Comparison of ENCODE assay signal across 8 cellular contexts in genomic region chr12:68358532-68359485, GRCh38. TPM values are rescaled to one million over a fixed set of nuclear protein-coding genes. Genes with fewer than 3 reads are reported as not detected.
DNase-seq lines count a peak whose midpoint lies in the region; ATAC-seq and TF ChIP-seq lines count a peak whose summit lies in the region.

No MANE protein-coding gene starts in this region.

- peaks cover 5% of the 10 kb centered on the region for H3K4me1 Mint-ChIP-seq in progenitor cell of endocrine pancreas (ENCODE audit: low read depth)

- peak; percentile 81 for DNase-seq in EL
- peak; percentile 34 for DNase-seq in HPDE6-E6E7 (ENCODE audit: extremely low spot score)
- DNase-seq in RKO (ENCODE audit: low spot score): peak; percentile 86
- DNase-seq in activated naive CD4-positive, alpha-beta T cell treated with anti-CD3 and anti-CD28 coated beads, Interleukin-2, amount 50 U/mL, for 16 hours: peak; percentile 66
- DNase-seq in head of caudate nucleus: peak in 36 of 42 donors; percentile 6 to 80 (median 54)
- no peak for DNase-seq in progenitor cell of endocrine pancreas (ENCODE audit: low spot score, unreplicated experiment)
- DNase-seq in 8988T: no peak

- H3K9me3 Mint-ChIP-seq in progenitor cell of endocrine pancreas (ENCODE audit: low read depth): no peaks in the 10 kb centered on the region

- H3K27ac Mint-ChIP-seq in progenitor cell of endocrine pancreas: peak overlapping the region; percentile 57

- H3K27me3 Mint-ChIP-seq in progenitor cell of endocrine pancreas: no peaks in the 10 kb centered on the region

- intact Hi-C loops in head of caudate nucleus (cut with DNase I): no loop called here

- peak; percentile 76 for ATAC-seq in GM21390 (IDR thresholded peaks at IDR 0.05; ENCODE audit: unreplicated experiment)

- no peak overlapping the region for H3K4me3 Mint-ChIP-seq in progenitor cell of endocrine pancreas (ENCODE audit: low read depth)

- H3K36me3 Mint-ChIP-seq in progenitor cell of endocrine pancreas (ENCODE audit: insufficient read depth): no peaks in the 10 kb centered on the region

- TF ChIP-seq CTCF in progenitor cell of endocrine pancreas (IDR thresholded peaks at IDR 0.05; ENCODE audit: unreplicated experiment): peak; percentile 74

RNA-seq across cellular contexts. Expression of gene MDM1, which starts 26.6 kb away (rescaled TPM):
- total RNA-seq in progenitor cell of endocrine pancreas: 21.5 and 24.6 TPM in 2 replicates

Comparison
In these comparisons a context has a peak if more than half of its experiments do, and no peak if none do; other contexts are left out.
1. DNase-seq: peak in EL (single experiment), HPDE6-E6E7 (single experiment), RKO (single experiment), activated naive CD4-positive, alpha-beta T cell treated with anti-CD3 and anti-CD28 coated beads, Interleukin-2, amount 50 U/mL, for 16 hours (single experiment) and head of caudate nucleus (36 of 42); none in progenitor cell of endocrine pancreas (single experiment) and 8988T (single experiment).